23 cellular contexts compared by ENCODE assay signal in genomic region chr1:18176619-18177018, GRCh38.
"Had no signal": no experiment of that assay in that cellular context is flagged by ENCODE, and none has a peak within 500 bp of the region (broad histone marks: within the 10 kb centered on the region; RNA-seq: fewer than 3 reads in every experiment).

No MANE protein-coding gene starts in this region.

- DNase-seq: dermis blood vessel endothelial cell; foreskin melanocyte; head of caudate nucleus; left colon; left ventricle myocardium superior; mesenchymal stem cell; naive B cell; psoas muscle; retina; right lobe of liver; spleen; stimulated activated CD4-positive, alpha-beta T cell treated with anti-CD3 and anti-CD28 coated beads, Interleukin-2, amount 100 ng/mL, for 24 hours; stimulated activated CD4-positive, alpha-beta T cell treated with anti-CD3 and anti-CD28 coated beads, Interleukin-4, amount 100 ng/mL, for 4 hours; stimulated activated naive B cell treated with anti-CD40 and anti-IgM and Interleukin-4, amounts not matched to agents 10 μg/mL and 1 μg/mL and 100 μg/mL, for 72 hours; stimulated activated naive CD8-positive, alpha-beta T cell treated with anti-CD3 and anti-CD28 coated beads, Interleukin-15, amount 100 ng/mL, for 72 hours; testis; upper lobe of right lung had no signal

- H3K27ac ChIP-seq: hepatocyte, neutrophil, psoas muscle, right lobe of liver, spleen, testis, tibial nerve, upper lobe of right lung, vagina had no signal

- H3K9me3 ChIP-seq: neutrophil, psoas muscle, right lobe of liver, spleen, testis, tibial nerve, upper lobe of right lung, vagina had no signal

- H3K36me3 Mint-ChIP-seq: naive B cell; stimulated activated naive B cell treated with anti-CD40 and anti-IgM and Interleukin-4, amounts not matched to agents 10 μg/mL and 1 μg/mL and 100 μg/mL, for 72 hours had no signal

- H3K4me1 Mint-ChIP-seq: nephron had no signal

- H3K27ac Mint-ChIP-seq: nephron; stimulated activated naive B cell treated with anti-CD40 and anti-IgM and Interleukin-4, amounts not matched to agents 10 μg/mL and 1 μg/mL and 100 μg/mL, for 72 hours; stimulated activated naive CD8-positive, alpha-beta T cell treated with anti-CD3 and anti-CD28 coated beads, Interleukin-15, amount 100 ng/mL, for 72 hours had no signal

- H3K9me3 Mint-ChIP-seq: nephron; stimulated activated naive B cell treated with anti-CD40 and anti-IgM and Interleukin-4, amounts not matched to agents 10 μg/mL and 1 μg/mL and 100 μg/mL, for 72 hours; stimulated activated naive CD8-positive, alpha-beta T cell treated with anti-CD3 and anti-CD28 coated beads, Interleukin-15, amount 100 ng/mL, for 72 hours had no signal

- H3K4me3 ChIP-seq: hepatocyte, lung, psoas muscle, right lobe of liver, spleen, testis, tibial nerve, upper lobe of right lung, vagina had no signal

- H3K36me3 ChIP-seq: neutrophil, right lobe of liver, spleen, tibial nerve, upper lobe of right lung, vagina had no signal

- H3K27me3 ChIP-seq: right lobe of liver, testis, vagina had no signal

- H3K4me1 ChIP-seq: psoas muscle, right lobe of liver, tibial nerve, upper lobe of right lung, vagina had no signal

- H3K4me3 Mint-ChIP-seq: naive B cell; nephron; stimulated activated naive B cell treated with anti-CD40 and anti-IgM and Interleukin-4, amounts not matched to agents 10 μg/mL and 1 μg/mL and 100 μg/mL, for 72 hours; stimulated activated naive CD8-positive, alpha-beta T cell treated with anti-CD3 and anti-CD28 coated beads, Interleukin-15, amount 100 ng/mL, for 72 hours had no signal
